1 cellular context compared by ENCODE assay signal in genomic region chr2:71072492-71072891, GRCh38.
TF ChIP-seq lines count a peak whose summit lies in the region.

No MANE protein-coding gene starts in this region.

TF ChIP-seq in H1, 55 proteins besides CTCF, POLR2A, EP300 and RAD21:
- TF ChIP-seq SIX5 (IDR thresholded peaks at IDR 0.05; ENCODE audit: low read depth, low read length): no peak
- no peak for TF ChIP-seq KDM5A (IDR thresholded peaks at IDR 0.05; ENCODE audit: low read length)
- no peak for TF ChIP-seq HDAC2 (IDR thresholded peaks at IDR 0.05; ENCODE audit: borderline replicate concordance in 1 of 2, low read depth in 2 of 2, low read length in 2 of 2)
- TF ChIP-seq CHD7 (IDR thresholded peaks at IDR 0.05; ENCODE audit: insufficient replicate concordance, low read length): no peak
- no peak for TF ChIP-seq PHF8 (conservative IDR thresholded peaks at IDR 0.05; ENCODE audit: low read depth, low read length)
- TF ChIP-seq USF2 (IDR thresholded peaks at IDR 0.05; ENCODE audit: low read length): no peak
- TF ChIP-seq SRF (IDR thresholded peaks at IDR 0.05; ENCODE audit: low read depth, low read length): no peak
- TF ChIP-seq CBX8 (IDR thresholded peaks at IDR 0.05; ENCODE audit: borderline replicate concordance, low read depth, low read length): no peak
